ENCODE assay signal across 17 cellular contexts in genomic region chr4:7306986-7307385, GRCh38.
DNase-seq lines count a peak whose midpoint lies in the region; ATAC-seq and TF ChIP-seq lines count a peak whose summit lies in the region.
"Had no signal": no experiment of that assay in that cellular context is flagged by ENCODE, and none has a peak within 500 bp of the region (broad histone marks: within the 10 kb centered on the region; RNA-seq: fewer than 3 reads in every experiment).

No MANE protein-coding gene starts in this region.

- intact Hi-C loops in stomach (cut with DNase I; ENCODE audit: low total_unique reads), result no loop called here

- no peak overlapping the region for H3K4me3 ChIP-seq in WERI-Rb-1 (ENCODE audit: low read depth, low read length)
- no peak overlapping the region for H3K4me3 ChIP-seq in stomach
- H3K4me3 ChIP-seq: BLaER1, GM12878 had no signal

- H3K9me3 ChIP-seq in WERI-Rb-1 (ENCODE audit: severe bottlenecking), result no peaks in the 10 kb centered on the region
- no peaks in the 10 kb centered on the region for H3K9me3 ChIP-seq in stomach
- H3K9me3 ChIP-seq: BLaER1 had no signal

- H3K36me3 ChIP-seq in WERI-Rb-1 (peaks cover 22% of the 10 kb centered on the region), stomach (no peaks in the 10 kb centered on the region)
- H3K36me3 ChIP-seq: BLaER1 had no signal

- H3K27ac ChIP-seq in WERI-Rb-1 (peak overlapping the region; percentile 27; the same call in 1 of the 2 replicates), temporal lobe (ENCODE audit: low read depth, low read length) (peak overlapping the region; percentile 82), stomach (no peak overlapping the region)
- H3K27ac ChIP-seq: BLaER1 had no signal

- 44 to 73% (median 53%) methylated on average over 9 to 11 of the region's 11 CpGs for WGBS in stomach, 5 donors

- DNase-seq in WERI-Rb-1 (no peak), chondrocyte (ENCODE audit: low spot score) (peak; percentile 55), neural crest cell (ENCODE audit: low read depth, low spot score) (no peak), NCI-H1417 treated with DMSO at 0.1 percent for 48 hours (lab: John Stamatoyannopoulos, UW) (no peak), stomach (no peak)
- DNase-seq: 8988T; Calu3; CD8-positive, alpha-beta T cell; DMS79 treated with DMSO at 0.1 percent for 48 hours; GOT3; H7; HFFc6 had no signal

- no peaks in the 10 kb centered on the region for H3K4me1 ChIP-seq in stomach

- ATAC-seq in HG03457 (IDR thresholded peaks at IDR 0.05; ENCODE audit: unreplicated experiment), result no peak
- ATAC-seq: CD8-positive, alpha-beta T cell; GM12878; HCT116 had no signal

- H3K9me3 Mint-ChIP-seq in chondrocyte (ENCODE audit: low read depth), result no peaks in the 10 kb centered on the region
- H3K9me3 Mint-ChIP-seq in neural crest cell, result no peaks in the 10 kb centered on the region
- H3K9me3 Mint-ChIP-seq: CD8-positive, alpha-beta T cell; HFFc6 had no signal

- H3K4me1 Mint-ChIP-seq in chondrocyte (ENCODE audit: low read depth) (peaks cover 5% of the 10 kb centered on the region), neural crest cell (peaks cover 19% of the 10 kb centered on the region)

- H3K27ac Mint-ChIP-seq in chondrocyte (ENCODE audit: unreplicated experiment), result no peak overlapping the region
- H3K27ac Mint-ChIP-seq in neural crest cell (ENCODE audit: unreplicated experiment), result peak overlapping the region; percentile 50
- H3K27ac Mint-ChIP-seq: CD8-positive, alpha-beta T cell; HFFc6 had no signal

- no peak overlapping the region for H3K4me3 Mint-ChIP-seq in chondrocyte (ENCODE audit: unreplicated experiment)
- no peak overlapping the region for H3K4me3 Mint-ChIP-seq in neural crest cell
- H3K4me3 Mint-ChIP-seq: CD8-positive, alpha-beta T cell; HFFc6 had no signal

- H3K36me3 Mint-ChIP-seq in chondrocyte (ENCODE audit: low read depth), result peaks cover 2% of the 10 kb centered on the region
- H3K36me3 Mint-ChIP-seq in neural crest cell (ENCODE audit: low read depth), result no peaks in the 10 kb centered on the region
- H3K36me3 Mint-ChIP-seq: CD8-positive, alpha-beta T cell had no signal

- no peak for TF ChIP-seq POLR2A in stomach (IDR thresholded peaks at IDR 0.05)

- H3K27me3 ChIP-seq in WERI-Rb-1 (ENCODE audit: insufficient read depth, low read depth, severe bottlenecking) (no peaks in the 10 kb centered on the region), stomach (peaks cover 0 to 26% (median 0%) of the 10 kb centered on the region in 3 donors)
- H3K27me3 ChIP-seq: BLaER1 had no signal

- TF ChIP-seq EP300 in stomach (IDR thresholded peaks at IDR 0.05), result no peak

- TF ChIP-seq CTCF in WERI-Rb-1 (IDR thresholded peaks at IDR 0.05; ENCODE audit: low read depth, low read length), result no peak
- no peak for TF ChIP-seq CTCF in chondrocyte (IDR thresholded peaks at IDR 0.05)
- TF ChIP-seq CTCF in neural crest cell (conservative IDR thresholded peaks at IDR 0.05), result no peak
- TF ChIP-seq CTCF in stomach (IDR thresholded peaks at IDR 0.05), result no peak

- H3K27me3 Mint-ChIP-seq in chondrocyte (ENCODE audit: low read depth) (peaks cover 55% of the 10 kb centered on the region), neural crest cell (ENCODE audit: low read depth) (no peaks in the 10 kb centered on the region)

Comparison
In these comparisons a context has a peak if more than half of its experiments do, and no peak if none do; other contexts are left out.
1. H3K27ac ChIP-seq: peak in WERI-Rb-1 (single experiment) and temporal lobe (single experiment); none in stomach (0 of 5).